ENCODE assay signal across 25 cellular contexts in the genomic region with DNA sequence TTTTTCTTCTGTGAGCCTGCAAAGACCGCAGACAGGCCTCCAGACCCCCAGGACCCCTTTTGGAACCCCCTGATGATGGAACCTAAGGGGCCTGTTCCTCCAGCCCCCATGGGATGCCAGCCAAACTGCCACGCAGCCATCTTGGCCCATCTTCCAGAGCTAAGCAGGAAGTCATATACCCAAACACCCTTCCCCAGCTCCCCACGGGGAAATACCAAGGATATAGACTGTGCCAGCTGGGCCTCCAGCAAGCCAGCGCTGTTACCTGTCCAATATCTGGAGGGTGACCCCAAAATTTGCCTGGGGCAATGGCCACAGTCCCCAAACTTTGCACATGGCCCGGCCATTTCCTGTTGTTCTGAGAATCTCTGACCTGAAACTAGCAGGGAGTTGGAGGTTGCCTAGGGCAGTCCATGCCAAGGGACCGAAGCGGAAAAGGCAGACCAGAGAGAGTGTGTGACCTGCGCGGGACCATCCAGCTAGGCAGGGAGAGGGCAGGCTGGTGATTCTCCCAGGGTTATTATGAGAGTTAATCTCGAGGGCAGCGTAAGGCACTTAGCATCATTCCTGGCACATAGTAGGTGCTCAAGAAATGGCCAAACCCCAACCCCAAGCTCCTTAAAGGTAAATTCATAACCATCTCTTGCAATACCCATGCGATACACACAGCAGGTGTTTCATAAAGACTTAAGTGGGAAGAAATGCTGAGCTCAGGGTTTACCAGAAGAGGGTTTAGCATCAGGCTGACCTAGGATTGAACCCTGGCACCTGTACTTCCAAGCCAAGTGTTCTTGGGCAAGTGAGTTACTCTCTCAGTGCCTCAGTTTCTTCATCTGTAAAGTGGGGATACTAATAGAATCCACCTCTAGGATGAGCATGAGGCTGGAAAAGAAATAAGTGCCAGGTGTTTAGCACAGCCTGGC. TPM values are rescaled to one million over a fixed set of nuclear protein-coding genes. Genes with fewer than 3 reads are reported as not detected.
DNase-seq lines count a peak whose midpoint lies in the region; ATAC-seq and TF ChIP-seq lines count a peak whose summit lies in the region.
"Had no signal": no experiment of that assay in that cellular context is flagged by ENCODE, and none has a peak within 500 bp of the region (broad histone marks: within the 10 kb centered on the region; RNA-seq: fewer than 3 reads in every experiment).

No MANE protein-coding gene starts in this region.

- TF ChIP-seq EP300 in Ishikawa (IDR thresholded peaks at IDR 0.05; ENCODE audit: borderline replicate concordance): no peak

- H3K27me3 ChIP-seq in BLaER1 (peaks cover 10% of the 10 kb centered on the region; the same call in 1 of the 2 replicates), parathyroid adenoma (ENCODE audit: control insufficient read depth, insufficient read depth, low read length) (no peaks in the 10 kb centered on the region)

- ATAC-seq in HG02588 (IDR thresholded peaks at IDR 0.05; ENCODE audit: unreplicated experiment) (no peak), mucosa of descending colon (no peak)
- ATAC-seq: activated CD4-positive, CD25-positive, alpha-beta regulatory T cell treated with anti-CD3 and anti-CD28 coated beads, Interleukin-2, amount 50 U/mL, for 24 hours; gastrocnemius medialis; stimulated activated naive CD8-positive, alpha-beta T cell treated with anti-CD3 and anti-CD28 coated beads, Interleukin-15, amount 100 ng/mL, for 72 hours; T-cell had no signal

- H3K9ac ChIP-seq in BLaER1: no peak overlapping the region
- H3K9ac ChIP-seq in parathyroid adenoma: no peak overlapping the region

- H3K4me1 ChIP-seq in BLaER1: peaks cover 96% of the 10 kb centered on the region
- H3K4me1 ChIP-seq in parathyroid adenoma: peaks cover 73% of the 10 kb centered on the region
- peaks cover 19% of the 10 kb centered on the region for H3K4me1 ChIP-seq in mucosa of descending colon (ENCODE audit: low read depth)
- H3K4me1 ChIP-seq: Caco-2, gastrocnemius medialis had no signal

- DNase-seq in caudate nucleus (lab: John Stamatoyannopoulos, UW) (no peak), mucosa of descending colon (no peak)
- DNase-seq: activated CD4-positive, alpha-beta memory T cell treated with anti-CD3 and anti-CD28 coated beads for 36 hours; activated CD8-positive, alpha-beta memory T cell treated with anti-CD3 and anti-CD28 coated beads, Interleukin-2, amount 50 U/mL, for 48 hours; C1 segment of cervical spinal cord; Caco-2; gastrocnemius medialis; MV-4-11; naive B cell; SIG-M5; stimulated activated naive CD8-positive, alpha-beta T cell treated with anti-CD3 and anti-CD28 coated beads, Interleukin-15, amount 100 ng/mL, for 72 hours; T-cell had no signal

- H3K4me3 ChIP-seq in BLaER1 (no peak overlapping the region), parathyroid adenoma (ENCODE audit: low read depth, low read length) (no peak overlapping the region), mucosa of descending colon (no peak overlapping the region)
- H3K4me3 ChIP-seq: gastrocnemius medialis, hepatocyte, tibial nerve had no signal

- H3K27ac ChIP-seq in BLaER1 (peak overlapping the region; percentile 71), cingulate gyrus (ENCODE audit: low read depth, low read length) (peak overlapping the region; percentile 10), parathyroid adenoma (peak overlapping the region; percentile 96), caudate nucleus (ENCODE audit: low read depth, low read length) (no peak overlapping the region)
- H3K27ac ChIP-seq: gastrocnemius medialis, hepatocyte, HL-60, tibial nerve had no signal

- intact Hi-C loops in mucosa of descending colon (cut with DNase I, micrococcal nuclease): no loop called here

- peaks cover 16% of the 10 kb centered on the region for H4K20me1 ChIP-seq in BLaER1

- H3K4me2 ChIP-seq in BLaER1 (peak overlapping the region; percentile 92), parathyroid adenoma (ENCODE audit: low read length) (peak overlapping the region; percentile 47)
- H3K4me2 ChIP-seq: hepatocyte had no signal

- TF ChIP-seq CTCF in parathyroid adenoma (IDR thresholded peaks at IDR 0.05) (no peak), mucosa of descending colon (IDR thresholded peaks at IDR 0.05) (no peak)

- no peaks in the 10 kb centered on the region for H3K9me3 ChIP-seq in BLaER1
- no peaks in the 10 kb centered on the region for H3K9me3 ChIP-seq in parathyroid adenoma (ENCODE audit: control insufficient read depth, low read length)
- no peaks in the 10 kb centered on the region for H3K9me3 ChIP-seq in mucosa of descending colon
- H3K9me3 ChIP-seq: Caco-2, gastrocnemius medialis, tibial nerve had no signal

- peak overlapping the region; percentile 68 for H2AFZ ChIP-seq in parathyroid adenoma
- H2AFZ ChIP-seq: hepatocyte had no signal

- peaks cover 20% of the 10 kb centered on the region for H3K79me2 ChIP-seq in parathyroid adenoma
- H3K79me2 ChIP-seq: hepatocyte had no signal

- no peak for TF ChIP-seq RAD21 in Ishikawa (IDR thresholded peaks at IDR 0.05; ENCODE audit: low read depth)

- no peaks in the 10 kb centered on the region for H3K36me3 ChIP-seq in BLaER1
- H3K36me3 ChIP-seq in parathyroid adenoma (ENCODE audit: control insufficient read depth, insufficient read depth, low read length): no peaks in the 10 kb centered on the region
- no peaks in the 10 kb centered on the region for H3K36me3 ChIP-seq in mucosa of descending colon (ENCODE audit: low read depth)
- H3K36me3 ChIP-seq: gastrocnemius medialis, tibial nerve had no signal

TF ChIP-seq in Ishikawa, 13 proteins besides CTCF, POLR2A, EP300 and RAD21:
- TF ChIP-seq YY1 (IDR thresholded peaks at IDR 0.05; ENCODE audit: low read depth): peak; percentile 41; the same call in 1 of the 2 replicates
- no peak for TF ChIP-seq TEAD4 (IDR thresholded peaks at IDR 0.05)
- TF ChIP-seq TAF1 (IDR thresholded peaks at IDR 0.05; ENCODE audit: low read depth): no peak
- TF ChIP-seq TCF12 (IDR thresholded peaks at IDR 0.05; ENCODE audit: low read depth): no peak
- no peak for TF ChIP-seq REST (IDR thresholded peaks at IDR 0.05; ENCODE audit: low read depth)
- TF ChIP-seq USF1 (IDR thresholded peaks at IDR 0.05): no peak

RNA-seq across cellular contexts. Expression of gene RASAL1, which starts 2.6 kb away (rescaled TPM):
- 1 to 10 TPM; 3.3 to 7.9 (median 6.5) TPM for total RNA-seq in mucosa of descending colon
- total RNA-seq: aorta, Caco-2, gastrocnemius medialis, hepatocyte, LHCN-M2, mesenteric fat pad, pulmonary artery endothelial cell had no signal

RNA-seq across cellular contexts. Expression of gene CFAP73, which starts 11.4 kb away (rescaled TPM):
- under 1 TPM in 1 of 3 donors, not detected in 2; 0.34 TPM for total RNA-seq in mucosa of descending colon
- total RNA-seq: aorta, gastrocnemius medialis, hepatocyte, LHCN-M2, mesenteric fat pad, pulmonary artery endothelial cell, tibial nerve had no signal

RNA-seq across cellular contexts. Expression of gene DDX54, which starts 47.2 kb away (rescaled TPM):
- 10 to 100 TPM; 46.4 to 60.6 (median 53.2) TPM for total RNA-seq in mucosa of descending colon

RNA-seq across cellular contexts. Expression of gene RITA1, which starts 47.4 kb away (rescaled TPM):
- 10 to 100 TPM; 13.0 to 17.0 (median 14.9) TPM for total RNA-seq in mucosa of descending colon
